ENCODE assay signal across 1 cellular context in the genomic region with DNA sequence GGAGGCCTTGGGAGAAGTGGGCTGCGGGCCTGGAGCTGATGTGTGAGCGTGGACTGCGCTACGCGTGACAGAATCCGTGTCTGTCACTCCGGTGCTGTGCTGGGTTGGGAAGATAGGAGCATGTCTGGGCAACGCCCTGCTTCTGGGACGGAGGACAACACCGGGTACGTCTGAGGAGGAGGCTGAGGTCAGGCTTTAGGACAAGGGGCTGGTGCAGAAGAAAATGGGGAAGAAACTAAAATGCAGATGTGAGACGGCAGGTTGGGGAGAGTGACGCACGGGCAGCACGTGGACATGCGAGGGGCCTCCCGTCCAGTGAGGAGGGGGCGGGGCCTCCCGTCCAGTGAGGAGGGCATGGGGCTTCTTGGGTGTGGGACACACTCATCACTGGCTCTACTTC.
TF ChIP-seq lines count a peak whose summit lies in the region.

No MANE protein-coding gene starts in this region.

TF ChIP-seq in K562, 482 proteins besides CTCF, POLR2A, EP300 and RAD21 (continued from another document):
- TF ChIP-seq, protein P1, sequence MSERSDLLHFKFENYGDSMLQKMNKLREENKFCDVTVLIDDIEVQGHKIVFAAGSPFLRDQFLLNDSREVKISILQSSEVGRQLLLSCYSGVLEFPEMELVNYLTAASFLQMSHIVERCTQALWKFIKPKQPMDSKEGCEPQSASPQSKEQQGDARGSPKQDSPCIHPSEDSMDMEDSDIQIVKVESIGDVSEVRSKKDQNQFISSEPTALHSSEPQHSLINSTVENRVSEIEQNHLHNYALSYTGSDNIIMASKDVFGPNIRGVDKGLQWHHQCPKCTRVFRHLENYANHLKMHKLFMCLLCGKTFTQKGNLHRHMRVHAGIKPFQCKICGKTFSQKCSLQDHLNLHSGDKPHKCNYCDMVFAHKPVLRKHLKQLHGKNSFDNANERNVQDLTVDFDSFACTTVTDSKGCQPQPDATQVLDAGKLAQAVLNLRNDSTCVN (CRISPR knock-in tag; IDR thresholded peaks at IDR 0.05) = no peak
- TF ChIP-seq ELF2 (CRISPR knock-in tag; IDR thresholded peaks at IDR 0.05) = no peak
- TF ChIP-seq ZNF224 (CRISPR knock-in tag; IDR thresholded peaks at IDR 0.05) = no peak
- TF ChIP-seq, protein P2, sequence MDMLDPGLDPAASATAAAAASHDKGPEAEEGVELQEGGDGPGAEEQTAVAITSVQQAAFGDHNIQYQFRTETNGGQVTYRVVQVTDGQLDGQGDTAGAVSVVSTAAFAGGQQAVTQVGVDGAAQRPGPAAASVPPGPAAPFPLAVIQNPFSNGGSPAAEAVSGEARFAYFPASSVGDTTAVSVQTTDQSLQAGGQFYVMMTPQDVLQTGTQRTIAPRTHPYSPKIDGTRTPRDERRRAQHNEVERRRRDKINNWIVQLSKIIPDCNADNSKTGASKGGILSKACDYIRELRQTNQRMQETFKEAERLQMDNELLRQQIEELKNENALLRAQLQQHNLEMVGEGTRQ (CRISPR knock-in tag; IDR thresholded peaks at IDR 0.05) = 0 out of 2 replicates have a peak, but pooled peaks have one; percentile 21
- TF ChIP-seq, protein P3, sequence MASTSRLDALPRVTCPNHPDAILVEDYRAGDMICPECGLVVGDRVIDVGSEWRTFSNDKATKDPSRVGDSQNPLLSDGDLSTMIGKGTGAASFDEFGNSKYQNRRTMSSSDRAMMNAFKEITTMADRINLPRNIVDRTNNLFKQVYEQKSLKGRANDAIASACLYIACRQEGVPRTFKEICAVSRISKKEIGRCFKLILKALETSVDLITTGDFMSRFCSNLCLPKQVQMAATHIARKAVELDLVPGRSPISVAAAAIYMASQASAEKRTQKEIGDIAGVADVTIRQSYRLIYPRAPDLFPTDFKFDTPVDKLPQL (IDR thresholded peaks at IDR 0.05; ENCODE audit: extremely low read depth, insufficient read length) = no peak
- TF ChIP-seq BCL6 (CRISPR knock-in tag; IDR thresholded peaks at IDR 0.05) = no peak
TF ChIP-seq in K562: peak in this region for 3.
